In the genomic region with DNA sequence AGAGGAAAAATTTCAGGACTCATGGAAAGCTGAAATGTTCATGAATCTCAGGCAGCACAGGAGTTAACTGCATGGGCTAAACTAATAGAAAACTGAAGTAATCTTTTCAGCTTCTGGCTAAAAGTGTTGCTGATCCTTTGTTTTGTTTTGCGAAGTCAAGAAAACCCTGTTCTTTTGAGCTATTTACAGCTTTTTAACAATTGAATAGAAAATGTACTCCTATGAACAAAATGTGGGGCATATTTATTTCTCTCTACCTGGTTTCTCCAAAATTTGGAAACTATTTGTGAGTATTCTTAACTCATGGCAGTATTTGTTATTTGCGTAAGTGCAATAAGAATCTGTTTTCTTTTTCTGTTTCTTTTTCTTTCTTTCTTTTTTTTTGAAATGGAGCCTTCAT, we compare ENCODE assay signal across 19 cellular contexts.
"Had no signal": no experiment of that assay in that cellular context is flagged by ENCODE, and none has a peak within 500 bp of the region (broad histone marks: within the 10 kb centered on the region; RNA-seq: fewer than 3 reads in every experiment).

No MANE protein-coding gene starts in this region.

- H3K36me3 ChIP-seq: colonic mucosa, right atrium auricular region, thyroid gland had no signal

- H3K4me1 Mint-ChIP-seq: nephron; stimulated activated memory B cell treated with anti-CD40 and anti-IgM and Interleukin-4, amounts not matched to agents 10 μg/mL and 1 μg/mL and 100 μg/mL, for 72 hours; WTC11 had no signal

- H3K4me3 ChIP-seq: body of pancreas, colonic mucosa, right atrium auricular region, thyroid gland had no signal

- H3K4me3 Mint-ChIP-seq: activated CD8-positive, alpha-beta T cell treated with anti-CD3 and anti-CD28 coated beads, Interleukin-2, amount 10 ng/mL, durations not matched to agents 7 days and 5 days; nephron; stimulated activated memory B cell treated with anti-CD40 and anti-IgM and Interleukin-4, amounts not matched to agents 10 μg/mL and 1 μg/mL and 100 μg/mL, for 72 hours; WTC11 had no signal

- H3K27ac ChIP-seq: body of pancreas, colonic mucosa, foreskin keratinocyte, right atrium auricular region, thyroid gland had no signal

- DNase-seq: activated CD4-positive, alpha-beta T cell treated with anti-CD3 and anti-CD28 coated beads for 48 hours; activated CD8-positive, alpha-beta memory T cell treated with anti-CD3 and anti-CD28 coated beads, Interleukin-2, amount 50 U/mL, for 4 hours; activated CD8-positive, alpha-beta T cell treated with anti-CD3 and anti-CD28 coated beads, Interleukin-2, amount 10 ng/mL, durations not matched to agents 7 days and 5 days; activated gamma-delta T cell; activated T-cell treated with anti-CD3 and anti-CD28 coated beads, Interleukin-2, amount 50 U/mL, for 48 hours; amniotic stem cell; body of pancreas; caudate nucleus; colonic mucosa; glutamatergic neuron; occipital lobe; stimulated activated CD4-positive, alpha-beta T cell treated with anti-CD3 and anti-CD28 coated beads, Interleukin-2, amount 100 ng/mL, for 48 hours; thyroid gland had no signal

- ATAC-seq: activated CD8-positive, alpha-beta T cell treated with anti-CD3 and anti-CD28 coated beads, Interleukin-2, amount 10 ng/mL, durations not matched to agents 7 days and 5 days; activated naive CD4-positive, alpha-beta T cell treated with anti-CD3 and anti-CD28 coated beads, Interleukin-2, amount 50 U/mL, for 72 hours; body of pancreas; foreskin keratinocyte; stimulated activated memory B cell treated with anti-CD40 and anti-IgM and Interleukin-4, amounts not matched to agents 10 μg/mL and 1 μg/mL and 100 μg/mL, for 72 hours; WTC11 had no signal

- H3K36me3 Mint-ChIP-seq: stimulated activated memory B cell treated with anti-CD40 and anti-IgM and Interleukin-4, amounts not matched to agents 10 μg/mL and 1 μg/mL and 100 μg/mL, for 72 hours had no signal

- H3K4me1 ChIP-seq: body of pancreas, colonic mucosa, foreskin keratinocyte, right atrium auricular region, thyroid gland had no signal

- H3K27me3 Mint-ChIP-seq: stimulated activated memory B cell treated with anti-CD40 and anti-IgM and Interleukin-4, amounts not matched to agents 10 μg/mL and 1 μg/mL and 100 μg/mL, for 72 hours had no signal

- H3K27me3 ChIP-seq: body of pancreas, colonic mucosa, foreskin keratinocyte, right atrium auricular region, thyroid gland had no signal

- H3K9me3 ChIP-seq: body of pancreas, colonic mucosa, thyroid gland had no signal

- H3K27ac Mint-ChIP-seq: activated CD8-positive, alpha-beta T cell treated with anti-CD3 and anti-CD28 coated beads, Interleukin-2, amount 10 ng/mL, durations not matched to agents 7 days and 5 days; activated naive CD4-positive, alpha-beta T cell treated with anti-CD3 and anti-CD28 coated beads, Interleukin-2, amount 50 U/mL, for 72 hours; nephron; stimulated activated memory B cell treated with anti-CD40 and anti-IgM and Interleukin-4, amounts not matched to agents 10 μg/mL and 1 μg/mL and 100 μg/mL, for 72 hours; WTC11 had no signal
